In the genomic region with DNA sequence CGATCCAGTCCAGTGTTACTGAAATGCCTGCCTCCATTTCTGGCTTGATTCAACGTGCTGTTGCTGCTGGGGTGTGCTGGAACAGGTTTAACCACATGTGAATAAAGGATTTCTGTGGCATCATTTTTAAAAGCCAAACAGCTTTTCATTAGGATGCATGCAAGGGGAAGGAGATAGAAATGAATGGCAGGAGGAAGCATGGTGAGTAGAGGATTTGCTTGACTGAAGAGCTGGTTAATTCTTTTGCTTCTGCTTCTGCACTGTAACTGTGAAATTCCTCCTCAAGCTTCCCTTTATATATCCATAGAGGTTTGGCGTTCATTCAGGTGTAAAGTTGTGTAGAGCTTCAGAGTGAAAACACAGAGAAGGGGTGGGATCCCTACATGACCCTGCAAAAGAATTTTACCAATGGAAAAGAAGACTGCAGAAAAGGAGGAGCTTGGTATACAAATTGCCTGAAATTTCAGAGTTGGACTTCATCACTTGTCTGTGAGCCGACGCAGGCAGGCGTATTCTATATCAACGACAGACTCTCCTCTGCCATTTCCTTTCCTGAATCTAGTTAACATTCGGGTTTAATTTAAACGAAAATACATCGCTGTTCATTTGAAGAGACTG, we compare ENCODE assay signal across 9 cellular contexts. TPM values are rescaled to one million over a fixed set of nuclear protein-coding genes. Genes with fewer than 3 reads are reported as not detected.
DNase-seq lines count a peak whose midpoint lies in the region.
"Had no signal": no experiment of that assay in that cellular context is flagged by ENCODE, and none has a peak within 500 bp of the region (broad histone marks: within the 10 kb centered on the region; RNA-seq: fewer than 3 reads in every experiment).

A gene with protein sequence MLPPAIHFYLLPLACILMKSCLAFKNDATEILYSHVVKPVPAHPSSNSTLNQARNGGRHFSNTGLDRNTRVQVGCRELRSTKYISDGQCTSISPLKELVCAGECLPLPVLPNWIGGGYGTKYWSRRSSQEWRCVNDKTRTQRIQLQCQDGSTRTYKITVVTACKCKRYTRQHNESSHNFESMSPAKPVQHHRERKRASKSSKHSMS (minus strand): TSS at position 270 of the 618 bp plus-strand sequence. CDS start 70 bp downstream, at position 200.

- no peaks in the 10 kb centered on the region for H3K27me3 ChIP-seq in HUES64 (ENCODE audit: insufficient read depth, low read length)
- H3K27me3 ChIP-seq in iPS-20b (ENCODE audit: insufficient read depth, low read length) = no peaks in the 10 kb centered on the region
- no peaks in the 10 kb centered on the region for H3K27me3 ChIP-seq in skeletal muscle satellite cell (ENCODE audit: control insufficient read depth, insufficient read depth, low read length)
- H3K27me3 ChIP-seq: tibial artery had no signal

- H3K4me2 ChIP-seq in skeletal muscle satellite cell (ENCODE audit: low read length) = peak within 1 kb of the TSS; percentile 62

- H3K9me3 ChIP-seq in HUES64 (ENCODE audit: insufficient read depth, low read depth, low read length) (no peaks in the 10 kb centered on the region), iPS-20b (ENCODE audit: insufficient read depth, low read depth, low read length) (no peaks in the 10 kb centered on the region), skeletal muscle satellite cell (replicated peaks; ENCODE audit: low read length) (no peaks in the 10 kb centered on the region)
- H3K9me3 ChIP-seq: tibial artery had no signal

- H3K4me1 ChIP-seq in HUES64 (ENCODE audit: insufficient read depth, low read length) (peaks cover 39% of the 10 kb centered on the region), iPS-20b (ENCODE audit: insufficient read depth, low read length) (peaks cover 31% of the 10 kb centered on the region; the same call in 1 of the 2 replicates), skeletal muscle satellite cell (ENCODE audit: control insufficient read depth, insufficient read depth, low read length) (no peaks in the 10 kb centered on the region)

- H3K27ac ChIP-seq in HUES64 (ENCODE audit: low read depth, low read length) = peak within 1 kb of the TSS; percentile 16; the same call in 1 of the 2 replicates
- no peak within 1 kb of the TSS for H3K27ac ChIP-seq in iPS-20b (ENCODE audit: low read length)
- H3K27ac ChIP-seq: tibial artery had no signal

- 68% methylated on average over 10 of the region's 10 CpGs for WGBS in HUES64

- H3K4me3 ChIP-seq in HUES64 (ENCODE audit: low read length) (peak within 1 kb of the TSS; percentile 30; the same call in 1 of the 2 replicates), iPS-20b (ENCODE audit: low read length) (peak within 1 kb of the TSS; percentile 35), skeletal muscle satellite cell (ENCODE audit: low read length) (peak within 1 kb of the TSS; percentile 46)

- H3K36me3 ChIP-seq in HUES64 (ENCODE audit: insufficient read depth, low read length) (no peaks in the 10 kb centered on the region), iPS-20b (ENCODE audit: insufficient read depth, low read depth, low read length) (no peaks in the 10 kb centered on the region), skeletal muscle satellite cell (ENCODE audit: insufficient read depth, low read length) (no peaks in the 10 kb centered on the region)
- H3K36me3 ChIP-seq: tibial artery had no signal

- peak; percentile 4 for DNase-seq in amniotic epithelial cell (ENCODE audit: low read depth)
- no peak for DNase-seq in NCI-H1092 treated with DMSO at 0.1 percent for 48 hours (lab: John Stamatoyannopoulos, UW)
- DNase-seq in NCI-H1930 (lab: John Stamatoyannopoulos, UW) = no peak
- DNase-seq in DMS114 treated with DMSO at 0.1 percent for 48 hours (lab: John Stamatoyannopoulos, UW; ENCODE audit: unreplicated experiment) = no peak
- DNase-seq in NAMALWA (ENCODE audit: low spot score) = no peak
- DNase-seq: tibial artery had no signal

- H3K9ac ChIP-seq in HUES64 (ENCODE audit: low read depth, low read length) (0 out of 2 replicates have a peak within 1 kb of the TSS, but pooled peaks have one; percentile 28), iPS-20b (ENCODE audit: low read depth, low read length) (peak within 1 kb of the TSS; percentile 19; the same call in 1 of the 2 replicates), skeletal muscle satellite cell (ENCODE audit: low read depth, low read length) (no peak within 1 kb of the TSS)

RNA-seq across cellular contexts. Expression of the gene that starts here (rescaled TPM):
- 0.70 TPM for polyA plus RNA-seq in HUES64 (2013, experiment 1 of 2)
- polyA plus RNA-seq in HUES64 (2013, experiment 2 of 2) = 0.89 TPM
- total RNA-seq in skeletal muscle satellite cell (2012; rRNA removed) = not detected in 2 replicates
